ENCODE assay signal across 1 cellular context in the genomic region with DNA sequence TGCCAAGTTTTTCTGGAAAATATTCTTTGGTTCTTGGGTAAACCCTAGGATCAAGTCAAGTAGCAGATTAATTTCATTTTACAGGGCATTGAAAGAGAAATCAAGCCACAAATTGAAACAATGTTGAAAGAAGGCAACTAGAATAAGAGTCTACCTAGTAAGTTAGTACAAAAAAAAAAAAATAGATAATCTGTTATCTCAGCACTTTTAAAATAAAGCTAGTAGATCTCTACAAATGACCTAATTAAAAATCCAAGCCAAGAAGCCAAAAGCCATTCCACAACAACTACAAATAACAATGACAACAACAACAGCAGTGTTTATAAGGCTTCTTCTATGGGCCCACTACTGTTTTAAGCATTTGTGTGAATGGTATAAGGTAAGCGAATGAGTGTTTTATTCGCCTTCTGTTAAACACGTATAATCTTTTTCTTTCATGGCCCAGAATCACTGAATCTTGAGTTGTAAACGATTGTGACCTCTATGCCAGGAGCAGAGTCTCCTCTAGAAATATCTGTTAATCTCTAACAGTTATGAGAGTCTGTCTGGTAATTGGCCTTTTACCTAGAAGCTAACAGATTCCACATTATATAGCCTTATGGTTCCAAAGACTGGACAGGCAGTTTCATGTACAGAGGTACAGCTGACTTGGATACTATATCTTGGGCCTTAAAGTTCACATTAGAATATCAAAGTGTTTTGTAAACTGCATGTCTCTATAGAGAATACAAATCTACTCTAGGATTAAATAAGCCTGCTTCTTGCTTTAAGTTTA.
TF ChIP-seq lines count a peak whose summit lies in the region.

No MANE protein-coding gene starts in this region.

TF ChIP-seq in HepG2, 621 proteins besides CTCF, POLR2A, EP300 and RAD21 (continued from another document):
- TF ChIP-seq, protein P1, sequence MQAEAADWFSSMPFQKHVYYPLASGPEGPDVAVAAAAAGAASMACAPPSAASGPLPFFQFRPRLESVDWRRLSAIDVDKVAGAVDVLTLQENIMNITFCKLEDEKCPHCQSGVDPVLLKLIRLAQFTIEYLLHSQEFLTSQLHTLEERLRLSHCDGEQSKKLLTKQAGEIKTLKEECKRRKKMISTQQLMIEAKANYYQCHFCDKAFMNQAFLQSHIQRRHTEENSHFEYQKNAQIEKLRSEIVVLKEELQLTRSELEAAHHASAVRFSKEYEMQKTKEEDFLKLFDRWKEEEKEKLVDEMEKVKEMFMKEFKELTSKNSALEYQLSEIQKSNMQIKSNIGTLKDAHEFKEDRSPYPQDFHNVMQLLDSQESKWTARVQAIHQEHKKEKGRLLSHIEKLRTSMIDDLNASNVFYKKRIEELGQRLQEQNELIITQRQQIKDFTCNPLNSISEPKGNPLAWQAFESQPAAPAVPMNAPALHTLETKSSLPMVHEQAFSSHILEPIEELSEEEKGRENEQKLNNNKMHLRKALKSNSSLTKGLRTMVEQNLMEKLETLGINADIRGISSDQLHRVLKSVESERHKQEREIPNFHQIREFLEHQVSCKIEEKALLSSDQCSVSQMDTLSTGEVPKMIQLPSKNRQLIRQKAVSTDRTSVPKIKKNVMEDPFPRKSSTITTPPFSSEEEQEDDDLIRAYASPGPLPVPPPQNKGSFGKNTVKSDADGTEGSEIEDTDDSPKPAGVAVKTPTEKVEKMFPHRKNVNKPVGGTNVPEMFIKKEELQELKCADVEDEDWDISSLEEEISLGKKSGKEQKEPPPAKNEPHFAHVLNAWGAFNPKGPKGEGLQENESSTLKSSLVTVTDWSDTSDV (CRISPR knock-in tag; IDR thresholded peaks at IDR 0.05), result no peak
- TF ChIP-seq, protein P2, sequence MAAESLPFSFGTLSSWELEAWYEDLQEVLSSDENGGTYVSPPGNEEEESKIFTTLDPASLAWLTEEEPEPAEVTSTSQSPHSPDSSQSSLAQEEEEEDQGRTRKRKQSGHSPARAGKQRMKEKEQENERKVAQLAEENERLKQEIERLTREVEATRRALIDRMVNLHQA (CRISPR knock-in tag; IDR thresholded peaks at IDR 0.05), result no peak
- TF ChIP-seq, protein P3, sequence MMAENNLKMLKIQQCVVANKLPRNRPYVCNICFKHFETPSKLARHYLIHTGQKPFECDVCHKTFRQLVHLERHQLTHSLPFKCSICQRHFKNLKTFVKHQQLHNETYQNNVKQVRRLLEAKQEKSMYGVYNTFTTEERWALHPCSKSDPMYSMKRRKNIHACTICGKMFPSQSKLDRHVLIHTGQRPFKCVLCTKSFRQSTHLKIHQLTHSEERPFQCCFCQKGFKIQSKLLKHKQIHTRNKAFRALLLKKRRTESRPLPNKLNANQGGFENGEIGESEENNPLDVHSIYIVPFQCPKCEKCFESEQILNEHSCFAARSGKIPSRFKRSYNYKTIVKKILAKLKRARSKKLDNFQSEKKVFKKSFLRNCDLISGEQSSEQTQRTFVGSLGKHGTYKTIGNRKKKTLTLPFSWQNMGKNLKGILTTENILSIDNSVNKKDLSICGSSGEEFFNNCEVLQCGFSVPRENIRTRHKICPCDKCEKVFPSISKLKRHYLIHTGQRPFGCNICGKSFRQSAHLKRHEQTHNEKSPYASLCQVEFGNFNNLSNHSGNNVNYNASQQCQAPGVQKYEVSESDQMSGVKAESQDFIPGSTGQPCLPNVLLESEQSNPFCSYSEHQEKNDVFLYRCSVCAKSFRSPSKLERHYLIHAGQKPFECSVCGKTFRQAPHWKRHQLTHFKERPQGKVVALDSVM (CRISPR knock-in tag; IDR thresholded peaks at IDR 0.05), result no peak
- TF ChIP-seq PHF5A (CRISPR knock-in tag; IDR thresholded peaks at IDR 0.05; ENCODE audit: low read depth, unreplicated experiment) (no peak), BORCS8-MEF2B (CRISPR knock-in tag; IDR thresholded peaks at IDR 0.05) (no peak), MAFK (conservative IDR thresholded peaks at IDR 0.05 in 1 of 2, IDR thresholded peaks at IDR 0.05 in 1 of 2; ENCODE audit: low read length in 2 of 2) (peak; percentile 26 to 68; a peak in 3 of 4 replicates), ATM (IDR thresholded peaks at IDR 0.05; ENCODE audit: borderline replicate concordance) (no peak), KAT8 (CRISPR knock-in tag; IDR thresholded peaks at IDR 0.05) (no peak), AKAP8 (CRISPR knock-in tag; IDR thresholded peaks at IDR 0.05) (no peak), ZFP36 (IDR thresholded peaks at IDR 0.05; ENCODE audit: borderline replicate concordance, low read depth, low read length, partially characterized antibody) (no peak), MAFF (IDR thresholded peaks at IDR 0.05; ENCODE audit: low read depth, low read length) (peak; percentile 26; the same call in 1 of the 2 replicates), MAFG (CRISPR knock-in tag; IDR thresholded peaks at IDR 0.05) (no peak), TARDBP (CRISPR knock-in tag; IDR thresholded peaks at IDR 0.05) (no peak)
- TF ChIP-seq, protein P4, sequence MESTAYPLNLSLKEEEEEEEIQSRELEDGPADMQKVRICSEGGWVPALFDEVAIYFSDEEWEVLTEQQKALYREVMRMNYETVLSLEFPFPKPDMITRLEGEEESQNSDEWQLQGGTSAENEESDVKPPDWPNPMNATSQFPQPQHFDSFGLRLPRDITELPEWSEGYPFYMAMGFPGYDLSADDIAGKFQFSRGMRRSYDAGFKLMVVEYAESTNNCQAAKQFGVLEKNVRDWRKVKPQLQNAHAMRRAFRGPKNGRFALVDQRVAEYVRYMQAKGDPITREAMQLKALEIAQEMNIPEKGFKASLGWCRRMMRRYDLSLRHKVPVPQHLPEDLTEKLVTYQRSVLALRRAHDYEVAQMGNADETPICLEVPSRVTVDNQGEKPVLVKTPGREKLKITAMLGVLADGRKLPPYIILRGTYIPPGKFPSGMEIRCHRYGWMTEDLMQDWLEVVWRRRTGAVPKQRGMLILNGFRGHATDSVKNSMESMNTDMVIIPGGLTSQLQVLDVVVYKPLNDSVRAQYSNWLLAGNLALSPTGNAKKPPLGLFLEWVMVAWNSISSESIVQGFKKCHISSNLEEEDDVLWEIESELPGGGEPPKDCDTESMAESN (CRISPR knock-in tag; conservative IDR thresholded peaks at IDR 0.05), result no peak
